ENCODE assay signal across 1 cellular context in the genomic region with DNA sequence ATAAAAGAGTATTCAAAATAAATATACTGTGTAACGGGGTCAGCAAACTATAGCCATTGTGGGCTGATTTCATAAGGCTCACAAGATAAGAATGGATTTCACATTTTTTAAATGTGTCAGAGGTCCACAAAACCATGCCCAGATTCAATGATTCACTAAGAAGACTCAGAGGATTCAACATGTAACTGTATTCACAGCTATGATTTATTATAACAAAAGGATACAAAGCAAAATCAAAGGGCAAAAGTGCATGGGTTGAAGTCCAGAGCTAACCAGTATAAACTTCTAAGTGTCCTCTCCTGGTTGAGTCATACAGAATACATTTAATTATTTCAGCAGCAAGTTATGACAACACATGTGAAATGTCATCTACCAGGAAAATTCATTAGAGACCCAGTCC.
TF ChIP-seq lines count a peak whose summit lies in the region.

No MANE protein-coding gene starts in this region.

TF ChIP-seq in GM23338, 12 proteins besides CTCF, POLR2A, EP300 and RAD21:
- TF ChIP-seq, protein P1, sequence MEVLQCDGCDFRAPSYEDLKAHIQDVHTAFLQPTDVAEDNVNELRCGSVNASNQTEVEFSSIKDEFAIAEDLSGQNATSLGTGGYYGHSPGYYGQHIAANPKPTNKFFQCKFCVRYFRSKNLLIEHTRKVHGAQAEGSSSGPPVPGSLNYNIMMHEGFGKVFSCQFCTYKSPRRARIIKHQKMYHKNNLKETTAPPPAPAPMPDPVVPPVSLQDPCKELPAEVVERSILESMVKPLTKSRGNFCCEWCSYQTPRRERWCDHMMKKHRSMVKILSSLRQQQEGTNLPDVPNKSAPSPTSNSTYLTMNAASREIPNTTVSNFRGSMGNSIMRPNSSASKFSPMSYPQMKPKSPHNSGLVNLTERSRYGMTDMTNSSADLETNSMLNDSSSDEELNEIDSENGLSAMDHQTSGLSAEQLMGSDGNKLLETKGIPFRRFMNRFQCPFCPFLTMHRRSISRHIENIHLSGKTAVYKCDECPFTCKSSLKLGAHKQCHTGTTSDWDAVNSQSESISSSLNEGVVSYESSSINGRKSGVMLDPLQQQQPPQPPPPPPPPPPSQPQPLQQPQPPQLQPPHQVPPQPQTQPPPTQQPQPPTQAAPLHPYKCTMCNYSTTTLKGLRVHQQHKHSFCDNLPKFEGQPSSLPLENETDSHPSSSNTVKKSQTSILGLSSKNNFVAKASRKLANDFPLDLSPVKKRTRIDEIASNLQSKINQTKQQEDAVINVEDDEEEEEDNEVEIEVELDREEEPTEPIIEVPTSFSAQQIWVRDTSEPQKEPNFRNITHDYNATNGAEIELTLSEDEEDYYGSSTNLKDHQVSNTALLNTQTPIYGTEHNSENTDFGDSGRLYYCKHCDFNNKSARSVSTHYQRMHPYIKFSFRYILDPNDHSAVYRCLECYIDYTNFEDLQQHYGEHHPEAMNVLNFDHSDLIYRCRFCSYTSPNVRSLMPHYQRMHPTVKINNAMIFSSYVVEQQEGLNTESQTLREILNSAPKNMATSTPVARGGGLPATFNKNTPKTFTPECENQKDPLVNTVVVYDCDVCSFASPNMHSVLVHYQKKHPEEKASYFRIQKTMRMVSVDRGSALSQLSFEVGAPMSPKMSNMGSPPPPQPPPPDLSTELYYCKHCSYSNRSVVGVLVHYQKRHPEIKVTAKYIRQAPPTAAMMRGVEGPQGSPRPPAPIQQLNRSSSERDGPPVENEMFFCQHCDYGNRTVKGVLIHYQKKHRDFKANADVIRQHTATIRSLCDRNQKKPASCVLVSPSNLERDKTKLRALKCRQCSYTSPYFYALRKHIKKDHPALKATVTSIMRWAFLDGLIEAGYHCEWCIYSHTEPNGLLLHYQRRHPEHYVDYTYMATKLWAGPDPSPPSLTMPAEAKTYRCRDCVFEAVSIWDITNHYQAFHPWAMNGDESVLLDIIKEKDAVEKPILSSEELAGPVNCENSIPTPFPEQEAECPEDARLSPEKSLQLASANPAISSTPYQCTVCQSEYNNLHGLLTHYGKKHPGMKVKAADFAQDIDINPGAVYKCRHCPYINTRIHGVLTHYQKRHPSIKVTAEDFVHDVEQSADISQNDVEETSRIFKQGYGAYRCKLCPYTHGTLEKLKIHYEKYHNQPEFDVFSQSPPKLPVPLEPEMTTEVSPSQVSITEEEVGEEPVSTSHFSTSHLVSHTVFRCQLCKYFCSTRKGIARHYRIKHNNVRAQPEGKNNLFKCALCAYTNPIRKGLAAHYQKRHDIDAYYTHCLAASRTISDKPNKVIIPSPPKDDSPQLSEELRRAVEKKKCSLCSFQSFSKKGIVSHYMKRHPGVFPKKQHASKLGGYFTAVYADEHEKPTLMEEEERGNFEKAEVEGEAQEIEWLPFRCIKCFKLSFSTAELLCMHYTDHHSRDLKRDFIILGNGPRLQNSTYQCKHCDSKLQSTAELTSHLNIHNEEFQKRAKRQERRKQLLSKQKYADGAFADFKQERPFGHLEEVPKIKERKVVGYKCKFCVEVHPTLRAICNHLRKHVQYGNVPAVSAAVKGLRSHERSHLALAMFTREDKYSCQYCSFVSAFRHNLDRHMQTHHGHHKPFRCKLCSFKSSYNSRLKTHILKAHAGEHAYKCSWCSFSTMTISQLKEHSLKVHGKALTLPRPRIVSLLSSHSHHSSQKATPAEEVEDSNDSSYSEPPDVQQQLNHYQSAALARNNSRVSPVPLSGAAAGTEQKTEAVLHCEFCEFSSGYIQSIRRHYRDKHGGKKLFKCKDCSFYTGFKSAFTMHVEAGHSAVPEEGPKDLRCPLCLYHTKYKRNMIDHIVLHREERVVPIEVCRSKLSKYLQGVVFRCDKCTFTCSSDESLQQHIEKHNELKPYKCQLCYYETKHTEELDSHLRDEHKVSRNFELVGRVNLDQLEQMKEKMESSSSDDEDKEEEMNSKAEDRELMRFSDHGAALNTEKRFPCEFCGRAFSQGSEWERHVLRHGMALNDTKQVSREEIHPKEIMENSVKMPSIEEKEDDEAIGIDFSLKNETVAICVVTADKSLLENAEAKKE (CRISPR knock-in tag; IDR thresholded peaks at IDR 0.05) = no peak
- TF ChIP-seq NANOG (IDR thresholded peaks at IDR 0.05; ENCODE audit: borderline replicate concordance) (no peak), EZH2 (IDR thresholded peaks at IDR 0.05; ENCODE audit: low read depth, unreplicated experiment) (no peak), CREB1 (CRISPR knock-in tag; IDR thresholded peaks at IDR 0.05; ENCODE audit: low read depth) (no peak), ZNF331 (CRISPR knock-in tag; IDR thresholded peaks at IDR 0.05; ENCODE audit: low read depth) (no peak), ETS1 (IDR thresholded peaks at IDR 0.05) (no peak), ZNF114 (CRISPR knock-in tag; IDR thresholded peaks at IDR 0.05) (no peak), EZH2phosphoT487 (IDR thresholded peaks at IDR 0.05; ENCODE audit: unreplicated experiment) (no peak), JUNB (IDR thresholded peaks at IDR 0.05; ENCODE audit: unreplicated experiment) (no peak), POLR2AphosphoS5 (IDR thresholded peaks at IDR 0.05; ENCODE audit: low read depth) (no peak), STAT1 (IDR thresholded peaks at IDR 0.05; ENCODE audit: unreplicated experiment) (no peak), REST (IDR thresholded peaks at IDR 0.05; ENCODE audit: unreplicated experiment) (no peak)
